In the genomic region with DNA sequence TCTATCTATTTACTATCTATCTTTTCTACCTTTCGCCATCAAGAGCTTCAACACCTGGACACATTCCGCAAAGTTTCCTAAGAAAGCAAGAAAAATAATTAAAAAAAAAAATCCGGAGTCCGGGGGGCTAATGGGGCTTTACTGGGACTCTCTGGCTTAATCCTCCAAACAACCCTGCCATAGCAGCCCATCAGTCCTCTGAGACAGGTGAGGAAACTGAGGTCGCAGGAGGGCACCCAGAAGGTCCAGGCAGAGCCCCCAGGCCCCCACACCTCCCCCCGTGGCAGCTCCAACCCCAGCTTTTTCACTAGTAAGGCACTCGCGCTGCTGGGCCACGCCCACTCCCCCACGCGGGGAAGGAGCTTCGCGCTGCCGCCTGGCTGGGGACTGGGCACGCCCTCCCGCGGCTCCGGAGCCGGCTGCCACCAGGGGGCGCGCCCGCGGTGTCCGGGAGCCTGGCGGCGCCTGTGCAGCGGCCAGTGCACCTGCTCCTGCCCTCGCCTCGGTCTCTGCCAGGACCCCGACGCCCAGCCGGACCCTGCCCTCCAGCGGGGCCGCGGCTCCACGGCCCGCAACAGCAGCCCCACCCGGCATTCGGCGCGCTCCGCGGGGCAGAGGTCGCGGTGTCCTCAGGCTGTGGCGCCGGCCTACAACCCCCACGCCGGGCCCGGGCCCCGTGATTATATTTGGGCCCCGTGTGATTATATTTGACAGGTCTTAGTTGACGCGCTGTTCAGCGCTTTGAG, we compare ENCODE assay signal across 1 cellular context.
TF ChIP-seq lines count a peak whose summit lies in the region.

No MANE protein-coding gene starts in this region.

TF ChIP-seq in K562, 482 proteins besides CTCF, POLR2A, EP300 and RAD21 (continued from another document and continues in another):
- TF ChIP-seq, protein P1, sequence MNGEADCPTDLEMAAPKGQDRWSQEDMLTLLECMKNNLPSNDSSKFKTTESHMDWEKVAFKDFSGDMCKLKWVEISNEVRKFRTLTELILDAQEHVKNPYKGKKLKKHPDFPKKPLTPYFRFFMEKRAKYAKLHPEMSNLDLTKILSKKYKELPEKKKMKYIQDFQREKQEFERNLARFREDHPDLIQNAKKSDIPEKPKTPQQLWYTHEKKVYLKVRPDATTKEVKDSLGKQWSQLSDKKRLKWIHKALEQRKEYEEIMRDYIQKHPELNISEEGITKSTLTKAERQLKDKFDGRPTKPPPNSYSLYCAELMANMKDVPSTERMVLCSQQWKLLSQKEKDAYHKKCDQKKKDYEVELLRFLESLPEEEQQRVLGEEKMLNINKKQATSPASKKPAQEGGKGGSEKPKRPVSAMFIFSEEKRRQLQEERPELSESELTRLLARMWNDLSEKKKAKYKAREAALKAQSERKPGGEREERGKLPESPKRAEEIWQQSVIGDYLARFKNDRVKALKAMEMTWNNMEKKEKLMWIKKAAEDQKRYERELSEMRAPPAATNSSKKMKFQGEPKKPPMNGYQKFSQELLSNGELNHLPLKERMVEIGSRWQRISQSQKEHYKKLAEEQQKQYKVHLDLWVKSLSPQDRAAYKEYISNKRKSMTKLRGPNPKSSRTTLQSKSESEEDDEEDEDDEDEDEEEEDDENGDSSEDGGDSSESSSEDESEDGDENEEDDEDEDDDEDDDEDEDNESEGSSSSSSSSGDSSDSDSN (IDR thresholded peaks at IDR 0.05; ENCODE audit: borderline replicate concordance in 1 of 2, low read depth in 2 of 2, low read length in 2 of 2), result no peak
- TF ChIP-seq IRF2 (CRISPR knock-in tag; IDR thresholded peaks at IDR 0.05) (no peak), TCF3 (CRISPR knock-in tag; IDR thresholded peaks at IDR 0.05) (0 out of 2 replicates have a peak, but pooled peaks have one; percentile 18), ZC3H4 (CRISPR knock-in tag; IDR thresholded peaks at IDR 0.05; ENCODE audit: borderline replicate concordance) (no peak), PHB (CRISPR knock-in tag; IDR thresholded peaks at IDR 0.05) (no peak), ZNF384 (IDR thresholded peaks at IDR 0.05; ENCODE audit: low read depth, low read length) (no peak), RB1 (IDR thresholded peaks at IDR 0.05; ENCODE audit: low read depth) (peak; percentile 92), ZKSCAN1 (IDR thresholded peaks at IDR 0.05; ENCODE audit: low read depth, low read length) (no peak), SREBF1 (IDR thresholded peaks at IDR 0.05; ENCODE audit: borderline replicate concordance, low read depth, low read length) (no peak), RFX5 (IDR thresholded peaks at IDR 0.05; ENCODE audit: low read depth, low read length) (no peak), ZKSCAN3 (CRISPR knock-in tag; IDR thresholded peaks at IDR 0.05) (no peak), SIN3B (IDR thresholded peaks at IDR 0.05; ENCODE audit: low read depth) (0 out of 2 replicates have a peak, but pooled peaks have one; percentile 39), ZBTB17 (CRISPR knock-in tag; IDR thresholded peaks at IDR 0.05) (no peak), SMC3 (conservative IDR thresholded peaks at IDR 0.05; ENCODE audit: insufficient read depth, low read depth, low read length) (peak; percentile 75; the same call in 1 of the 2 replicates), RBM25 (IDR thresholded peaks at IDR 0.05; ENCODE audit: low read depth, low read length, severe bottlenecking) (peak; percentile 34), PHF21A (IDR thresholded peaks at IDR 0.05; ENCODE audit: borderline replicate concordance, low read depth) (no peak), RBM17 (IDR thresholded peaks at IDR 0.05; ENCODE audit: borderline replicate concordance, low read depth, low read length) (no peak), TCFL5 (CRISPR knock-in tag; conservative IDR thresholded peaks at IDR 0.05) (no peak)
- TF ChIP-seq, protein P2, sequence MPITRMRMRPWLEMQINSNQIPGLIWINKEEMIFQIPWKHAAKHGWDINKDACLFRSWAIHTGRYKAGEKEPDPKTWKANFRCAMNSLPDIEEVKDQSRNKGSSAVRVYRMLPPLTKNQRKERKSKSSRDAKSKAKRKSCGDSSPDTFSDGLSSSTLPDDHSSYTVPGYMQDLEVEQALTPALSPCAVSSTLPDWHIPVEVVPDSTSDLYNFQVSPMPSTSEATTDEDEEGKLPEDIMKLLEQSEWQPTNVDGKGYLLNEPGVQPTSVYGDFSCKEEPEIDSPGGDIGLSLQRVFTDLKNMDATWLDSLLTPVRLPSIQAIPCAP (CRISPR knock-in tag; IDR thresholded peaks at IDR 0.05; ENCODE audit: borderline replicate concordance), result no peak
- TF ChIP-seq, protein P3, sequence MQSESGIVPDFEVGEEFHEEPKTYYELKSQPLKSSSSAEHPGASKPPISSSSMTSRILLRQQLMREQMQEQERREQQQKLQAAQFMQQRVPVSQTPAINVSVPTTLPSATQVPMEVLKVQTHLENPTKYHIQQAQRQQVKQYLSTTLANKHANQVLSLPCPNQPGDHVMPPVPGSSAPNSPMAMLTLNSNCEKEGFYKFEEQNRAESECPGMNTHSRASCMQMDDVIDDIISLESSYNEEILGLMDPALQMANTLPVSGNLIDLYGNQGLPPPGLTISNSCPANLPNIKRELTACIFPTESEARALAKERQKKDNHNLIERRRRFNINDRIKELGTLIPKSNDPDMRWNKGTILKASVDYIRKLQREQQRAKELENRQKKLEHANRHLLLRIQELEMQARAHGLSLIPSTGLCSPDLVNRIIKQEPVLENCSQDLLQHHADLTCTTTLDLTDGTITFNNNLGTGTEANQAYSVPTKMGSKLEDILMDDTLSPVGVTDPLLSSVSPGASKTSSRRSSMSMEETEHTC (IDR thresholded peaks at IDR 0.05), result no peak
- TF ChIP-seq, protein P4, sequence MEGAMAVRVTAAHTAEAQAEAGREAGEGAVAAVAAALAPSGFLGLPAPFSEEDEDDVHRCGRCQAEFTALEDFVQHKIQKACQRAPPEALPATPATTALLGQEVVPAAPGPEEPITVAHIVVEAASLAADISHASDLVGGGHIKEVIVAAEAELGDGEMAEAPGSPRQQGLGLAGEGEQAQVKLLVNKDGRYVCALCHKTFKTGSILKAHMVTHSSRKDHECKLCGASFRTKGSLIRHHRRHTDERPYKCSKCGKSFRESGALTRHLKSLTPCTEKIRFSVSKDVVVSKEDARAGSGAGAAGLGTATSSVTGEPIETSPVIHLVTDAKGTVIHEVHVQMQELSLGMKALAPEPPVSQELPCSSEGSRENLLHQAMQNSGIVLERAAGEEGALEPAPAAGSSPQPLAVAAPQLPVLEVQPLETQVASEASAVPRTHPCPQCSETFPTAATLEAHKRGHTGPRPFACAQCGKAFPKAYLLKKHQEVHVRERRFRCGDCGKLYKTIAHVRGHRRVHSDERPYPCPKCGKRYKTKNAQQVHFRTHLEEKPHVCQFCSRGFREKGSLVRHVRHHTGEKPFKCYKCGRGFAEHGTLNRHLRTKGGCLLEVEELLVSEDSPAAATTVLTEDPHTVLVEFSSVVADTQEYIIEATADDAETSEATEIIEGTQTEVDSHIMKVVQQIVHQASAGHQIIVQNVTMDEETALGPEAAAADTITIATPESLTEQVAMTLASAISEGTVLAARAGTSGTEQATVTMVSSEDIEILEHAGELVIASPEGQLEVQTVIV (CRISPR knock-in tag; IDR thresholded peaks at IDR 0.05; ENCODE audit: borderline replicate concordance), result no peak
- TF ChIP-seq, protein P5, sequence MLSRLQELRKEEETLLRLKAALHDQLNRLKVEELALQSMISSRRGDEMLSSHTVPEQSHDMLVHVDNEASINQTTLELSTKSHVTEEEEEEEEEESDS (CRISPR knock-in tag; IDR thresholded peaks at IDR 0.05), result no peak
- TF ChIP-seq, protein P6, sequence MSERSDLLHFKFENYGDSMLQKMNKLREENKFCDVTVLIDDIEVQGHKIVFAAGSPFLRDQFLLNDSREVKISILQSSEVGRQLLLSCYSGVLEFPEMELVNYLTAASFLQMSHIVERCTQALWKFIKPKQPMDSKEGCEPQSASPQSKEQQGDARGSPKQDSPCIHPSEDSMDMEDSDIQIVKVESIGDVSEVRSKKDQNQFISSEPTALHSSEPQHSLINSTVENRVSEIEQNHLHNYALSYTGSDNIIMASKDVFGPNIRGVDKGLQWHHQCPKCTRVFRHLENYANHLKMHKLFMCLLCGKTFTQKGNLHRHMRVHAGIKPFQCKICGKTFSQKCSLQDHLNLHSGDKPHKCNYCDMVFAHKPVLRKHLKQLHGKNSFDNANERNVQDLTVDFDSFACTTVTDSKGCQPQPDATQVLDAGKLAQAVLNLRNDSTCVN (CRISPR knock-in tag; IDR thresholded peaks at IDR 0.05), result no peak
- TF ChIP-seq, protein P7, sequence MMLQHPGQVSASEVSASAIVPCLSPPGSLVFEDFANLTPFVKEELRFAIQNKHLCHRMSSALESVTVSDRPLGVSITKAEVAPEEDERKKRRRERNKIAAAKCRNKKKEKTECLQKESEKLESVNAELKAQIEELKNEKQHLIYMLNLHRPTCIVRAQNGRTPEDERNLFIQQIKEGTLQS (IDR thresholded peaks at IDR 0.05), result no peak
- TF ChIP-seq, protein P7 (CRISPR knock-in tag; conservative IDR thresholded peaks at IDR 0.05), result no peak
- TF ChIP-seq, protein P8, sequence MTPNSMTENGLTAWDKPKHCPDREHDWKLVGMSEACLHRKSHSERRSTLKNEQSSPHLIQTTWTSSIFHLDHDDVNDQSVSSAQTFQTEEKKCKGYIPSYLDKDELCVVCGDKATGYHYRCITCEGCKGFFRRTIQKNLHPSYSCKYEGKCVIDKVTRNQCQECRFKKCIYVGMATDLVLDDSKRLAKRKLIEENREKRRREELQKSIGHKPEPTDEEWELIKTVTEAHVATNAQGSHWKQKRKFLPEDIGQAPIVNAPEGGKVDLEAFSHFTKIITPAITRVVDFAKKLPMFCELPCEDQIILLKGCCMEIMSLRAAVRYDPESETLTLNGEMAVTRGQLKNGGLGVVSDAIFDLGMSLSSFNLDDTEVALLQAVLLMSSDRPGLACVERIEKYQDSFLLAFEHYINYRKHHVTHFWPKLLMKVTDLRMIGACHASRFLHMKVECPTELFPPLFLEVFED (CRISPR knock-in tag; conservative IDR thresholded peaks at IDR 0.05), result no peak
- TF ChIP-seq, protein P9, sequence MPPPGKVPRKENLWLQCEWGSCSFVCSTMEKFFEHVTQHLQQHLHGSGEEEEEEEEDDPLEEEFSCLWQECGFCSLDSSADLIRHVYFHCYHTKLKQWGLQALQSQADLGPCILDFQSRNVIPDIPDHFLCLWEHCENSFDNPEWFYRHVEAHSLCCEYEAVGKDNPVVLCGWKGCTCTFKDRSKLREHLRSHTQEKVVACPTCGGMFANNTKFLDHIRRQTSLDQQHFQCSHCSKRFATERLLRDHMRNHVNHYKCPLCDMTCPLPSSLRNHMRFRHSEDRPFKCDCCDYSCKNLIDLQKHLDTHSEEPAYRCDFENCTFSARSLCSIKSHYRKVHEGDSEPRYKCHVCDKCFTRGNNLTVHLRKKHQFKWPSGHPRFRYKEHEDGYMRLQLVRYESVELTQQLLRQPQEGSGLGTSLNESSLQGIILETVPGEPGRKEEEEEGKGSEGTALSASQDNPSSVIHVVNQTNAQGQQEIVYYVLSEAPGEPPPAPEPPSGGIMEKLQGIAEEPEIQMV (tag; conservative IDR thresholded peaks at IDR 0.05; ENCODE audit: low read depth), result no peak
- TF ChIP-seq, protein P10, sequence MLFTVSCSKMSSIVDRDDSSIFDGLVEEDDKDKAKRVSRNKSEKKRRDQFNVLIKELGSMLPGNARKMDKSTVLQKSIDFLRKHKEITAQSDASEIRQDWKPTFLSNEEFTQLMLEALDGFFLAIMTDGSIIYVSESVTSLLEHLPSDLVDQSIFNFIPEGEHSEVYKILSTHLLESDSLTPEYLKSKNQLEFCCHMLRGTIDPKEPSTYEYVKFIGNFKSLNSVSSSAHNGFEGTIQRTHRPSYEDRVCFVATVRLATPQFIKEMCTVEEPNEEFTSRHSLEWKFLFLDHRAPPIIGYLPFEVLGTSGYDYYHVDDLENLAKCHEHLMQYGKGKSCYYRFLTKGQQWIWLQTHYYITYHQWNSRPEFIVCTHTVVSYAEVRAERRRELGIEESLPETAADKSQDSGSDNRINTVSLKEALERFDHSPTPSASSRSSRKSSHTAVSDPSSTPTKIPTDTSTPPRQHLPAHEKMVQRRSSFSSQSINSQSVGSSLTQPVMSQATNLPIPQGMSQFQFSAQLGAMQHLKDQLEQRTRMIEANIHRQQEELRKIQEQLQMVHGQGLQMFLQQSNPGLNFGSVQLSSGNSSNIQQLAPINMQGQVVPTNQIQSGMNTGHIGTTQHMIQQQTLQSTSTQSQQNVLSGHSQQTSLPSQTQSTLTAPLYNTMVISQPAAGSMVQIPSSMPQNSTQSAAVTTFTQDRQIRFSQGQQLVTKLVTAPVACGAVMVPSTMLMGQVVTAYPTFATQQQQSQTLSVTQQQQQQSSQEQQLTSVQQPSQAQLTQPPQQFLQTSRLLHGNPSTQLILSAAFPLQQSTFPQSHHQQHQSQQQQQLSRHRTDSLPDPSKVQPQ (CRISPR knock-in tag; IDR thresholded peaks at IDR 0.05; ENCODE audit: borderline replicate concordance), result no peak
- TF ChIP-seq, protein P11, sequence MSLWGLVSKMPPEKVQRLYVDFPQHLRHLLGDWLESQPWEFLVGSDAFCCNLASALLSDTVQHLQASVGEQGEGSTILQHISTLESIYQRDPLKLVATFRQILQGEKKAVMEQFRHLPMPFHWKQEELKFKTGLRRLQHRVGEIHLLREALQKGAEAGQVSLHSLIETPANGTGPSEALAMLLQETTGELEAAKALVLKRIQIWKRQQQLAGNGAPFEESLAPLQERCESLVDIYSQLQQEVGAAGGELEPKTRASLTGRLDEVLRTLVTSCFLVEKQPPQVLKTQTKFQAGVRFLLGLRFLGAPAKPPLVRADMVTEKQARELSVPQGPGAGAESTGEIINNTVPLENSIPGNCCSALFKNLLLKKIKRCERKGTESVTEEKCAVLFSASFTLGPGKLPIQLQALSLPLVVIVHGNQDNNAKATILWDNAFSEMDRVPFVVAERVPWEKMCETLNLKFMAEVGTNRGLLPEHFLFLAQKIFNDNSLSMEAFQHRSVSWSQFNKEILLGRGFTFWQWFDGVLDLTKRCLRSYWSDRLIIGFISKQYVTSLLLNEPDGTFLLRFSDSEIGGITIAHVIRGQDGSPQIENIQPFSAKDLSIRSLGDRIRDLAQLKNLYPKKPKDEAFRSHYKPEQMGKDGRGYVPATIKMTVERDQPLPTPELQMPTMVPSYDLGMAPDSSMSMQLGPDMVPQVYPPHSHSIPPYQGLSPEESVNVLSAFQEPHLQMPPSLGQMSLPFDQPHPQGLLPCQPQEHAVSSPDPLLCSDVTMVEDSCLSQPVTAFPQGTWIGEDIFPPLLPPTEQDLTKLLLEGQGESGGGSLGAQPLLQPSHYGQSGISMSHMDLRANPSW (CRISPR knock-in tag; IDR thresholded peaks at IDR 0.05), result no peak
- TF ChIP-seq, protein P12, sequence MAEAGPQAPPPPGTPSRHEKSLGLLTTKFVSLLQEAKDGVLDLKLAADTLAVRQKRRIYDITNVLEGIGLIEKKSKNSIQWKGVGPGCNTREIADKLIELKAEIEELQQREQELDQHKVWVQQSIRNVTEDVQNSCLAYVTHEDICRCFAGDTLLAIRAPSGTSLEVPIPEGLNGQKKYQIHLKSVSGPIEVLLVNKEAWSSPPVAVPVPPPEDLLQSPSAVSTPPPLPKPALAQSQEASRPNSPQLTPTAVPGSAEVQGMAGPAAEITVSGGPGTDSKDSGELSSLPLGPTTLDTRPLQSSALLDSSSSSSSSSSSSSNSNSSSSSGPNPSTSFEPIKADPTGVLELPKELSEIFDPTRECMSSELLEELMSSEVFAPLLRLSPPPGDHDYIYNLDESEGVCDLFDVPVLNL (CRISPR knock-in tag; IDR thresholded peaks at IDR 0.05; ENCODE audit: low read depth), result no peak
- TF ChIP-seq, protein P13, sequence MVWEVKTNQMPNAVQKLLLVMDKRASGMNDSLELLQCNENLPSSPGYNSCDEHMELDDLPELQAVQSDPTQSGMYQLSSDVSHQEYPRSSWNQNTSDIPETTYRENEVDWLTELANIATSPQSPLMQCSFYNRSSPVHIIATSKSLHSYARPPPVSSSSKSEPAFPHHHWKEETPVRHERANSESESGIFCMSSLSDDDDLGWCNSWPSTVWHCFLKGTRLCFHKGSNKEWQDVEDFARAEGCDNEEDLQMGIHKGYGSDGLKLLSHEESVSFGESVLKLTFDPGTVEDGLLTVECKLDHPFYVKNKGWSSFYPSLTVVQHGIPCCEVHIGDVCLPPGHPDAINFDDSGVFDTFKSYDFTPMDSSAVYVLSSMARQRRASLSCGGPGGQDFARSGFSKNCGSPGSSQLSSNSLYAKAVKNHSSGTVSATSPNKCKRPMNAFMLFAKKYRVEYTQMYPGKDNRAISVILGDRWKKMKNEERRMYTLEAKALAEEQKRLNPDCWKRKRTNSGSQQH (CRISPR knock-in tag; IDR thresholded peaks at IDR 0.05), result no peak
